ENCODE assay signal across 9 cellular contexts in genomic region chr15:52653451-52653964, GRCh38. TPM values are rescaled to one million over a fixed set of nuclear protein-coding genes. Genes with fewer than 3 reads are reported as not detected.
A peak's percentile ranks its signal among the peaks of the same experiment; 100 is the strongest.
DNase-seq lines count a peak whose midpoint lies in the region; ATAC-seq, FAIRE-seq and TF ChIP-seq lines count a peak whose summit lies in the region.
"Had no signal": no experiment of that assay in that cellular context is flagged by ENCODE, and none has a peak within 500 bp of the region (broad histone marks: within the 10 kb centered on the region; RNA-seq: fewer than 3 reads in every experiment).

No MANE protein-coding gene starts in this region.

- TF ChIP-seq EP300 in A549 (IDR thresholded peaks at IDR 0.05) (no peak; a peak in 1 of 5 replicates), Ishikawa (IDR thresholded peaks at IDR 0.05; ENCODE audit: borderline replicate concordance) (no peak)

- no peak for TF ChIP-seq RAD21 in A549 (conservative IDR thresholded peaks at IDR 0.05 in 1 of 2, IDR thresholded peaks at IDR 0.05 in 1 of 2)
- no peak for TF ChIP-seq RAD21 in Ishikawa (IDR thresholded peaks at IDR 0.05; ENCODE audit: low read depth)

- CTCF ChIA-PET in A549 (lab: Yijun Ruan, JAX), result interaction anchor here (0.8 to 1.1 kb wide), 5 partner anchors 10 to 397 kb away, joined by 3 to 4 read pairs (median 3); no protein-coding TSS in a partner anchor

- 0% methylated on average over 4 of the region's 4 CpGs for WGBS in A549 (ENCODE audit: missing lambda C conversion rate)
- 83 to 88% methylated on average over 1 to 3 of the region's 4 CpGs for WGBS in mesodermal cell (ENCODE audit: insufficient coverage in 2 of 2), 2 experiments

- POLR2A ChIA-PET in A549 (lab: Yijun Ruan, JAX), result interaction anchor here (0.6 to 2.8 kb wide), 3 partner anchors 13 to 26 kb away, joined by 3 to 22 read pairs (median 8); partner anchors contain the start of gene ATOSA

- H3K27me3 ChIP-seq in bronchial epithelial cell (ENCODE audit: control insufficient read depth, insufficient read depth, low read length), result no peaks in the 10 kb centered on the region

- H3K36me3 ChIP-seq in bronchial epithelial cell (ENCODE audit: control insufficient read depth, insufficient read depth, low read length) (no peaks in the 10 kb centered on the region), mesodermal cell (ENCODE audit: control insufficient read depth, insufficient read depth, low read length) (peaks cover 1% of the 10 kb centered on the region)

- H3K9me3 ChIP-seq in A549 (no peaks in the 10 kb centered on the region), mesodermal cell (ENCODE audit: control insufficient read depth, low read length) (no peaks in the 10 kb centered on the region)

- peak; percentile 59 to 84 for DNase-seq in A549 (ENCODE audit: low read depth in 1 of 2, low spot score in 1 of 2)
- DNase-seq in bronchial epithelial cell (ENCODE audit: low read depth), result peak; percentile 96
- no peak for DNase-seq in HUDEP-2 (lab: John Stamatoyannopoulos, UW; ENCODE audit: unreplicated experiment in 76 of 76)
- no peak for DNase-seq in NCI-H1436 (lab: John Stamatoyannopoulos, UW)
- DNase-seq in NCI-H1930 (lab: John Stamatoyannopoulos, UW), result no peak
- DNase-seq in HuH-7 (ENCODE audit: low spot score), result no peak
- DNase-seq: DND-41 had no signal

- H3K4me2 ChIP-seq in A549, result peak overlapping the region; percentile 80

- H3K27ac ChIP-seq in A549 (peak overlapping the region; percentile 85 to 86), mesodermal cell (ENCODE audit: low read depth, low read length, severe bottlenecking) (peak overlapping the region; percentile 65)

- FAIRE-seq in A549 (lab: Jason Lieb, UNC) (no peak), bronchial epithelial cell (lab: Jason Lieb, UNC) (no peak)

- no peak for TF ChIP-seq CTCF in A549 (IDR thresholded peaks at IDR 0.05)
- no peak for TF ChIP-seq CTCF in bronchial epithelial cell (IDR thresholded peaks at IDR 0.05; ENCODE audit: insufficient read depth, low read length, severe bottlenecking)

- no peak for TF ChIP-seq POLR2A in A549 (IDR thresholded peaks at IDR 0.05; ENCODE audit: low read length)

- H3K4me1 ChIP-seq in A549 (peaks cover 77% of the 10 kb centered on the region), mesodermal cell (ENCODE audit: control insufficient read depth, insufficient read depth, low read length, poor library complexity, severe bottlenecking) (peaks cover 18% of the 10 kb centered on the region)

- H3K4me3 ChIP-seq in A549, result peak overlapping the region; percentile 4; the same call in 1 of the 3 replicates
- H3K4me3 ChIP-seq in bronchial epithelial cell (ENCODE audit: low read depth, low read length), result no peak overlapping the region
- no peak overlapping the region for H3K4me3 ChIP-seq in mesodermal cell (ENCODE audit: extremely low read depth, insufficient read depth, low read length, poor library complexity, severe bottlenecking)

- peak; percentile 74 to 76 for ATAC-seq in A549

TF ChIP-seq in A549, 52 proteins besides CTCF, POLR2A, EP300 and RAD21:
- TF ChIP-seq SMC3 (IDR thresholded peaks at IDR 0.05) (no peak), FOSL2 (IDR thresholded peaks at IDR 0.05) (no peak), FOSL2 (CRISPR knock-in tag; IDR thresholded peaks at IDR 0.05) (peak; percentile 90), MYC (IDR thresholded peaks at IDR 0.05; ENCODE audit: borderline replicate concordance, low read length) (peak; percentile 39; the same call in 1 of the 2 replicates), JUN (IDR thresholded peaks at IDR 0.05) (peak; percentile 0 to 82; a peak in 1 of 5 replicates), MAX (IDR thresholded peaks at IDR 0.05) (no peak; the same call in 1 of the 2 replicates), JUNB (IDR thresholded peaks at IDR 0.05) (peak; percentile 82), CEBPB (IDR thresholded peaks at IDR 0.05) (peak; percentile 93 to 96), GATA3 (IDR thresholded peaks at IDR 0.05; ENCODE audit: borderline replicate concordance) (peak; percentile 76), FOSB (CRISPR knock-in tag; IDR thresholded peaks at IDR 0.05) (no peak)

TF ChIP-seq in Ishikawa, 13 proteins besides CTCF, POLR2A, EP300 and RAD21:
- TF ChIP-seq CREB1 (IDR thresholded peaks at IDR 0.05; ENCODE audit: low read depth), result no peak
- TF ChIP-seq NFIC (IDR thresholded peaks at IDR 0.05), result peak; percentile 58
- TF ChIP-seq EGR1 (IDR thresholded peaks at IDR 0.05), result no peak
- TF ChIP-seq TEAD4 (IDR thresholded peaks at IDR 0.05), result no peak
- TF ChIP-seq ZBTB7A (IDR thresholded peaks at IDR 0.05; ENCODE audit: low read depth), result no peak
- no peak for TF ChIP-seq REST (IDR thresholded peaks at IDR 0.05; ENCODE audit: low read depth)
- TF ChIP-seq FOXM1 (IDR thresholded peaks at IDR 0.05; ENCODE audit: borderline replicate concordance, low read depth), result no peak

RNA-seq across cellular contexts. Expression of gene ATOSA, which starts 25.7 kb away (rescaled TPM):
- 22.6 and 25.9 TPM in 2 replicates for polyA plus RNA-seq in A549 (2011; rRNA removed)
- polyA plus RNA-seq in A549 (2012; cell fraction: cytosol; rRNA removed), result 2.3 and 2.7 TPM in 2 replicates
- polyA plus RNA-seq in A549 (2012; cell fraction: nucleus; rRNA removed), result 3.5 and 5.2 TPM in 2 replicates
- polyA plus RNA-seq in A549 (2017; fragmentation: RNase III; extraction: RNeasy Plus Mini Kit Qiagen cat#74134 plus additional on column Dnase treatment), result 7.8 to 10.0 TPM (median 9.2 TPM) in 3 replicates
- polyA minus RNA-seq in A549 (2011; rRNA and poly(A)+ RNA removed), result 23.0 and 31.0 TPM in 2 replicates
- total RNA-seq in bronchial epithelial cell, result 16.6 and 20.0 TPM in 2 replicates
- polyA plus RNA-seq in mesodermal cell (2013, experiment 1 of 2), result 16.5 TPM
- 18.8 TPM for polyA plus RNA-seq in mesodermal cell (2013, experiment 2 of 2)

Comparison
In these comparisons a context has a peak if more than half of its experiments do, and no peak if none do; other contexts are left out.
1. DNase-seq: peak in A549 (2 of 2) and bronchial epithelial cell (single experiment); none in HUDEP-2 (0 of 76), NCI-H1436 (single experiment), NCI-H1930 (0 of 2) and HuH-7 (single experiment).